Comparison of ENCODE assay signal across 7 cellular contexts in genomic region chr1:59814180-59814900, GRCh38. TPM values are rescaled to one million over a fixed set of nuclear protein-coding genes. Genes with fewer than 3 reads are reported as not detected.
DNase-seq lines count a peak whose midpoint lies in the region; ATAC-seq and TF ChIP-seq lines count a peak whose summit lies in the region.

No MANE protein-coding gene starts in this region.

- H3K4me3 ChIP-seq in epithelial cell of esophagus (ENCODE audit: low read length): peak overlapping the region; percentile 79

- POLR2A ChIA-PET in naive thymus-derived CD8-positive, alpha-beta T cell (lab: Charles Lee): interaction anchor here (1.0 to 1.6 kb wide), 3 partner anchors 9 to 112 kb away, joined by 3 to 10 read pairs (median 3); partner anchors contain the start of gene CYP2J2

- DNase-seq in NCI-H526 treated with DMSO at 0.1 percent for 48 hours (lab: John Stamatoyannopoulos, UW) (peak; percentile 97), activated T-cell treated with anti-CD3 and anti-CD28 coated beads for 1 hour (ENCODE audit: low read depth) (peak; percentile 83), epithelial cell of esophagus (ENCODE audit: low read depth) (peak; percentile 99)
- peak; percentile 77 to 97 (median 90) for DNase-seq in naive thymus-derived CD8-positive, alpha-beta T cell
- peak; percentile 84 for DNase-seq in stimulated activated CD8-positive, alpha-beta memory T cell treated with anti-CD3 and anti-CD28 coated beads, Interleukin-7, amount 100 ng/mL, for 4 hours (ENCODE audit: low read depth in 2 of 2)

- H3K36me3 Mint-ChIP-seq in naive thymus-derived CD8-positive, alpha-beta T cell: no peaks in the 10 kb centered on the region

- H3K9me3 Mint-ChIP-seq in naive thymus-derived CD8-positive, alpha-beta T cell: no peaks in the 10 kb centered on the region

- H3K27me3 Mint-ChIP-seq in naive thymus-derived CD8-positive, alpha-beta T cell: peaks cover 5 to 19% (median 12%) of the 10 kb centered on the region in 5 donors

- peak overlapping the region in 7 of 10 donors; percentile 72 to 95 (median 86) for H3K27ac Mint-ChIP-seq in naive thymus-derived CD8-positive, alpha-beta T cell

- ATAC-seq in GM19035 (IDR thresholded peaks at IDR 0.05; ENCODE audit: unreplicated experiment) (peak; percentile 97), HG03175 (IDR thresholded peaks at IDR 0.05; ENCODE audit: unreplicated experiment) (peak; percentile 98)
- peak; percentile 93 for ATAC-seq in naive thymus-derived CD8-positive, alpha-beta T cell

- peak overlapping the region in 1 of 10 donors; percentile 86 for H3K4me3 Mint-ChIP-seq in naive thymus-derived CD8-positive, alpha-beta T cell

- H3K4me1 Mint-ChIP-seq in naive thymus-derived CD8-positive, alpha-beta T cell: peaks cover 5 to 7% (median 6%) of the 10 kb centered on the region in 4 donors

- TF ChIP-seq CTCF in epithelial cell of esophagus (IDR thresholded peaks at IDR 0.05; ENCODE audit: insufficient read depth, low read depth, low read length, missing control alignments): peak; percentile 9

RNA-seq across cellular contexts. Expression of gene HOOK1, which starts 0.4 kb away (rescaled TPM):
- total RNA-seq in naive thymus-derived CD8-positive, alpha-beta T cell: 10 to 100 TPM; 20.8 to 25.2 TPM
- polyA plus RNA-seq in naive thymus-derived CD8-positive, alpha-beta T cell: 10 to 100 TPM; 14.3 to 17.2 (median 14.9) TPM

Comparison
In these comparisons a context has a peak if more than half of its experiments do, and no peak if none do; other contexts are left out.
1. Peak in every context shown above with its lines: DNase-seq, ATAC-seq and H3K4me3 ChIP-seq.